Comparison of ENCODE assay signal across 29 cellular contexts in genomic region chr2:83650156-83650555, GRCh38.
"Had no signal": no experiment of that assay in that cellular context is flagged by ENCODE, and none has a peak within 500 bp of the region (broad histone marks: within the 10 kb centered on the region; RNA-seq: fewer than 3 reads in every experiment).

No MANE protein-coding gene starts in this region.

- DNase-seq: activated B cell treated with CpG ODN at 0.5 μM for 24 hours; activated CD4-positive, alpha-beta T cell treated with anti-CD3 and anti-CD28 coated beads for 48 hours; activated CD4-positive, alpha-beta T cell treated with anti-CD3 and anti-CD28 coated beads, Interleukin-2, amount 50 U/mL, for 1 hour; activated CD4-positive, alpha-beta T cell treated with anti-CD3 and anti-CD28 coated beads, Interleukin-2, amount 50 U/mL, for 48 hours; activated CD8-positive, alpha-beta memory T cell treated with anti-CD3 and anti-CD28 coated beads for 24 hours; activated CD8-positive, alpha-beta T cell treated with anti-CD3 and anti-CD28 coated beads for 36 hours; activated effector memory CD4-positive, alpha-beta T cell treated with Interleukin-2 at 50 U/mL for 16 hours; activated gamma-delta T cell treated with Interleukin-2 at 50 U/mL for 16 hours; activated naive CD4-positive, alpha-beta T cell treated with anti-CD3 and anti-CD28 coated beads, Interleukin-2, amount 50 U/mL, for 16 hours; activated naive CD4-positive, alpha-beta T cell treated with Interleukin-2 at 50 U/mL for 16 hours; activated naive CD8-positive, alpha-beta T cell treated with anti-CD3 and anti-CD28 coated beads, Interleukin-2, amount 50 U/mL, for 24 hours; activated T-cell treated with anti-CD3 and anti-CD28 coated beads, Interleukin-2, amount 50 U/mL, for 4 hours; adrenal gland; aorta; body of pancreas; caudate nucleus; cortex of kidney; dermis blood vessel endothelial cell; effector CD4-positive, alpha-beta T cell; effector memory CD8-positive, alpha-beta T cell; erythroblast; foreskin melanocyte; heart right ventricle; T-helper 2 cell; WERI-Rb-1 had no signal

- H3K4me3 Mint-ChIP-seq: activated B cell treated with CpG ODN at 0.5 μM for 24 hours; activated CD8-positive, alpha-beta T cell treated with anti-CD3 and anti-CD28 coated beads for 36 hours; activated naive CD8-positive, alpha-beta T cell; activated naive CD8-positive, alpha-beta T cell treated with anti-CD3 and anti-CD28 coated beads, Interleukin-2, amount 50 U/mL, for 24 hours; activated T-cell treated with anti-CD3 and anti-CD28 coated beads, Interleukin-2, amount 50 U/mL, for 4 hours; activated T-helper 17 cell treated with anti-CD3 and anti-CD28 coated beads, Interleukin-2, amount 50 U/mL, for 72 hours; effector memory CD8-positive, alpha-beta T cell had no signal

- H3K36me3 Mint-ChIP-seq: activated naive CD8-positive, alpha-beta T cell had no signal

- H3K36me3 ChIP-seq: adrenal gland, esophagus muscularis mucosa, gastroesophageal sphincter, heart right ventricle, WERI-Rb-1 had no signal

- H3K9me3 Mint-ChIP-seq: activated B cell treated with CpG ODN at 0.5 μM for 24 hours; activated CD8-positive, alpha-beta T cell treated with anti-CD3 and anti-CD28 coated beads for 36 hours; activated naive CD8-positive, alpha-beta T cell treated with anti-CD3 and anti-CD28 coated beads, Interleukin-2, amount 50 U/mL, for 24 hours; activated T-cell treated with anti-CD3 and anti-CD28 coated beads, Interleukin-2, amount 50 U/mL, for 4 hours had no signal

- H3K27ac Mint-ChIP-seq: activated B cell treated with CpG ODN at 0.5 μM for 24 hours; activated CD8-positive, alpha-beta T cell treated with anti-CD3 and anti-CD28 coated beads for 36 hours; activated naive CD8-positive, alpha-beta T cell; activated naive CD8-positive, alpha-beta T cell treated with anti-CD3 and anti-CD28 coated beads, Interleukin-2, amount 50 U/mL, for 24 hours; activated T-helper 17 cell treated with anti-CD3 and anti-CD28 coated beads, Interleukin-2, amount 50 U/mL, for 72 hours; effector memory CD8-positive, alpha-beta T cell had no signal

- H3K27me3 ChIP-seq: adrenal gland, body of pancreas, esophagus muscularis mucosa, gastroesophageal sphincter, heart right ventricle had no signal

- H3K4me1 Mint-ChIP-seq: activated B cell treated with CpG ODN at 0.5 μM for 24 hours; activated naive CD8-positive, alpha-beta T cell treated with anti-CD3 and anti-CD28 coated beads, Interleukin-2, amount 50 U/mL, for 24 hours; activated T-helper 17 cell treated with anti-CD3 and anti-CD28 coated beads, Interleukin-2, amount 50 U/mL, for 72 hours had no signal

- H3K27ac ChIP-seq: adrenal gland, body of pancreas, esophagus muscularis mucosa, gastroesophageal sphincter, heart right ventricle, WERI-Rb-1 had no signal

- H3K27me3 Mint-ChIP-seq: activated B cell treated with CpG ODN at 0.5 μM for 24 hours; activated CD8-positive, alpha-beta T cell treated with anti-CD3 and anti-CD28 coated beads for 36 hours; activated naive CD8-positive, alpha-beta T cell; activated naive CD8-positive, alpha-beta T cell treated with anti-CD3 and anti-CD28 coated beads, Interleukin-2, amount 50 U/mL, for 24 hours; activated T-helper 17 cell treated with anti-CD3 and anti-CD28 coated beads, Interleukin-2, amount 50 U/mL, for 72 hours; effector memory CD8-positive, alpha-beta T cell had no signal

- H3K9me3 ChIP-seq: adrenal gland, body of pancreas, esophagus muscularis mucosa, gastroesophageal sphincter, heart right ventricle had no signal

- H3K4me3 ChIP-seq: adrenal gland, body of pancreas, esophagus muscularis mucosa, gastroesophageal sphincter, heart right ventricle had no signal

- H3K4me1 ChIP-seq: adrenal gland, body of pancreas, gastroesophageal sphincter, heart right ventricle had no signal
